Comparison of ENCODE assay signal across 14 cellular contexts in genomic region chr20:35433337-35433736, GRCh38. TPM values are rescaled to one million over a fixed set of nuclear protein-coding genes. Genes with fewer than 3 reads are reported as not detected.
DNase-seq lines count a peak whose midpoint lies in the region; ATAC-seq and TF ChIP-seq lines count a peak whose summit lies in the region.
"Had no signal": no experiment of that assay in that cellular context is flagged by ENCODE, and none has a peak within 500 bp of the region (broad histone marks: within the 10 kb centered on the region; RNA-seq: fewer than 3 reads in every experiment).

No MANE protein-coding gene starts in this region.

- H3K27ac ChIP-seq in IMR-90 (ENCODE audit: insufficient read depth, low read length) (no peak overlapping the region), neural progenitor cell (no peak overlapping the region), esophagus squamous epithelium (no peak overlapping the region)

- POLR2A ChIA-PET in IMR-90 (lab: Charles Lee; ENCODE audit: unreplicated experiment) = no interaction called here
- POLR2A ChIA-PET in WTC11 (lab: Charles Lee) = no interaction called here

- no peak overlapping the region for H4K8ac ChIP-seq in IMR-90 (ENCODE audit: low read depth in 2 of 2, low read length in 2 of 2)

- no peaks in the 10 kb centered on the region for H3K79me2 ChIP-seq in neural progenitor cell (ENCODE audit: low read depth)

- no peak overlapping the region for H3K56ac ChIP-seq in IMR-90 (ENCODE audit: extremely low read depth, insufficient read depth, low read length)

- no peak overlapping the region for H2BK120ac ChIP-seq in IMR-90 (ENCODE audit: low read depth, low read length)

- H3F3A ChIP-seq in neural progenitor cell (ENCODE audit: low read depth) = peaks cover 6% of the 10 kb centered on the region

- H3K14ac ChIP-seq in IMR-90 (replicated peaks; ENCODE audit: low read depth, low read length) = no peak overlapping the region

- no peak overlapping the region for H3K23ac ChIP-seq in IMR-90 (ENCODE audit: low read depth, low read length)

- H3K4me3 Mint-ChIP-seq in WTC11 = no peak overlapping the region
- no peak overlapping the region for H3K4me3 Mint-ChIP-seq in neural progenitor cell
- H3K4me3 Mint-ChIP-seq: HFFc6 had no signal

- DNase-seq in IMR-90 (no peak), WTC11 (ENCODE audit: low spot score) (no peak), neural progenitor cell (ENCODE audit: low spot score) (no peak), esophagus squamous epithelium (lab: John Stamatoyannopoulos, UW) (no peak)
- no peak for DNase-seq in stimulated activated naive CD4-positive, alpha-beta T cell (lab: John Stamatoyannopoulos, UW)
- DNase-seq: ACHN; BE2C; C1 segment of cervical spinal cord; Caco-2; CD4-positive, CD25-positive, alpha-beta regulatory T cell; CD8-positive, alpha-beta memory T cell; HCEC 1CT; HFFc6 had no signal

- no peak overlapping the region for H4K5ac ChIP-seq in IMR-90 (ENCODE audit: low read depth, low read length)

- no peak overlapping the region for H2BK15ac ChIP-seq in IMR-90 (ENCODE audit: low read depth, low read length)

- H3K18ac ChIP-seq in IMR-90 (ENCODE audit: low read depth, low read length) = no peak overlapping the region

- H3K9me3 Mint-ChIP-seq in WTC11 (no peaks in the 10 kb centered on the region), neural progenitor cell (no peaks in the 10 kb centered on the region)
- H3K9me3 Mint-ChIP-seq: CD4-positive, CD25-positive, alpha-beta regulatory T cell; CD8-positive, alpha-beta memory T cell; HFFc6 had no signal

- no peak overlapping the region for H3K4me3 ChIP-seq in IMR-90 (ENCODE audit: insufficient read depth, low read depth, low read length)
- H3K4me3 ChIP-seq in neural progenitor cell = no peak overlapping the region
- H3K4me3 ChIP-seq in esophagus squamous epithelium = no peak overlapping the region

- TF ChIP-seq CTCF in IMR-90 (conservative IDR thresholded peaks at IDR 0.05; ENCODE audit: low read depth, low read length) = no peak
- TF ChIP-seq CTCF in WTC11 (IDR thresholded peaks at IDR 0.05) = no peak
- no peak for TF ChIP-seq CTCF in neural progenitor cell (IDR thresholded peaks at IDR 0.05)
- no peak for TF ChIP-seq CTCF in esophagus squamous epithelium (IDR thresholded peaks at IDR 0.05)

- no peaks in the 10 kb centered on the region; the same call in 1 of the 2 replicates for H3K27me3 Mint-ChIP-seq in WTC11 (ENCODE audit: low read depth)
- peaks cover 4% of the 10 kb centered on the region for H3K27me3 Mint-ChIP-seq in neural progenitor cell (ENCODE audit: insufficient read depth, low read depth)
- H3K27me3 Mint-ChIP-seq: CD8-positive, alpha-beta memory T cell had no signal

- H3K36me3 Mint-ChIP-seq in WTC11 (no peaks in the 10 kb centered on the region), neural progenitor cell (no peaks in the 10 kb centered on the region)
- H3K36me3 Mint-ChIP-seq: CD4-positive, CD25-positive, alpha-beta regulatory T cell; CD8-positive, alpha-beta memory T cell had no signal

- BruUV-seq in IMR-90 (replicated peaks; lab: Mats Ljungman, UMichigan) = no TSS peak

- intact Hi-C loops in IMR-90 (cut with micrococcal nuclease) = loop anchor here (10.0 kb wide), 3 partner anchors 79 to 599 kb away; partner anchors contain the start of gene MMP24OS
- intact Hi-C loops in esophagus squamous epithelium (cut with DNase I) = no loop called here

- no peak overlapping the region for H2AK5ac ChIP-seq in IMR-90 (ENCODE audit: low read depth, low read length)

- WGBS in IMR-90 (ENCODE audit: extremely low coverage in 2 of 2, insufficient read length in 1 of 2), 2 experiments = no CpG with 5 or more reads among the region's 2 CpGs
- 82 to 100% methylated on average over 1 to 2 of the region's 2 CpGs for WGBS in esophagus squamous epithelium, 2 donors

- H3K4me1 ChIP-seq in IMR-90 (ENCODE audit: control insufficient read depth, insufficient read depth, low read length) (peaks cover 7% of the 10 kb centered on the region), neural progenitor cell (peaks cover 48% of the 10 kb centered on the region), esophagus squamous epithelium (peaks cover 0 to 9% (median 6%) of the 10 kb centered on the region in 3 donors)
- H3K4me1 ChIP-seq: BE2C, Caco-2 had no signal

- H2AK9ac ChIP-seq in IMR-90 (replicated peaks; ENCODE audit: low read depth, low read length, poor library complexity) = peak overlapping the region; percentile 71

- no peak overlapping the region for H2BK5ac ChIP-seq in IMR-90 (ENCODE audit: low read depth, low read length, poor library complexity, severe bottlenecking)

- no peak for TF ChIP-seq POLR2A in IMR-90 (IDR thresholded peaks at IDR 0.05; ENCODE audit: low read depth, low read length)
- no peak for TF ChIP-seq POLR2A in esophagus squamous epithelium (IDR thresholded peaks at IDR 0.05)

- no peaks in the 10 kb centered on the region for H3K9me3 ChIP-seq in IMR-90 (ENCODE audit: control insufficient read depth, insufficient read depth, low read length)
- H3K9me3 ChIP-seq in neural progenitor cell (ENCODE audit: low read depth) = no peaks in the 10 kb centered on the region
- no peaks in the 10 kb centered on the region for H3K9me3 ChIP-seq in esophagus squamous epithelium
- H3K9me3 ChIP-seq: BE2C, Caco-2 had no signal

- TF ChIP-seq RAD21 in IMR-90 (IDR thresholded peaks at IDR 0.05; ENCODE audit: low read length) = no peak

- H3K9me1 ChIP-seq in IMR-90 (ENCODE audit: insufficient read depth, low read length) = peaks cover 10% of the 10 kb centered on the region; the same call in 1 of the 2 replicates

- CTCF ChIA-PET in IMR-90 (lab: Yijun Ruan, JAX) = no interaction called here
- CTCF ChIA-PET in WTC11 (lab: Charles Lee) = interaction anchor here (1.1 to 3.2 kb wide), 4 partner anchors 9 to 104 kb away, joined by 3 to 33 read pairs (median 13); partner anchors contain the start of gene CEP250

- H3K27ac Mint-ChIP-seq in WTC11 = no peak overlapping the region
- H3K27ac Mint-ChIP-seq in neural progenitor cell = peak overlapping the region; percentile 87
- H3K27ac Mint-ChIP-seq: HFFc6 had no signal

- H3K4me2 ChIP-seq in IMR-90 (ENCODE audit: low read depth, low read length) (no peak overlapping the region), neural progenitor cell (peak overlapping the region; percentile 22)

- H3K27me3 ChIP-seq in IMR-90 (ENCODE audit: control insufficient read depth, insufficient read depth, low read length) (no peaks in the 10 kb centered on the region), neural progenitor cell (no peaks in the 10 kb centered on the region), esophagus squamous epithelium (no peaks in the 10 kb centered on the region)
- H3K27me3 ChIP-seq: BE2C had no signal

- H3K79me1 ChIP-seq in IMR-90 (ENCODE audit: low read depth in 1 of 2, low read length in 2 of 2) = peaks cover 0 to 10% of the 10 kb centered on the region in 2 experiments; a peak in 2 of 4 replicates

- ATAC-seq in IMR-90 (ENCODE audit: low read depth) (no peak), WTC11 (no peak), HG02610 (IDR thresholded peaks at IDR 0.05; ENCODE audit: unreplicated experiment) (no peak)

- H3K9ac ChIP-seq in IMR-90 (ENCODE audit: low read depth, low read length) (no peak overlapping the region), neural progenitor cell (no peak overlapping the region)

- H3K36me3 ChIP-seq in IMR-90 (ENCODE audit: control insufficient read depth, insufficient read depth, low read length) (peaks cover 2% of the 10 kb centered on the region; the same call in 1 of the 2 replicates), neural progenitor cell (no peaks in the 10 kb centered on the region), esophagus squamous epithelium (no peaks in the 10 kb centered on the region)
- H3K36me3 ChIP-seq: BE2C had no signal

- no peak overlapping the region for H2BK20ac ChIP-seq in IMR-90 (ENCODE audit: low read depth, low read length)

- peak overlapping the region; percentile 13; the same call in 1 of the 2 replicates for H3K4ac ChIP-seq in IMR-90 (ENCODE audit: low read depth, low read length)

- no peak overlapping the region for H4K91ac ChIP-seq in IMR-90 (ENCODE audit: insufficient read depth, low read depth, low read length)

- dilution Hi-C loops in IMR-90 (cut with HindIII; ENCODE audit: low sequenced_read_pairs, unreplicated experiment) = no loop called here

- H2AFZ ChIP-seq in IMR-90 (replicated peaks; ENCODE audit: low read length, poor library complexity) = no peak overlapping the region
- H2AFZ ChIP-seq in neural progenitor cell (replicated peaks) = peak overlapping the region; percentile 93

- H4K20me1 ChIP-seq in IMR-90 (ENCODE audit: insufficient read depth, low read length) (no peaks in the 10 kb centered on the region), neural progenitor cell (ENCODE audit: low read depth) (no peaks in the 10 kb centered on the region)

- in situ Hi-C loops in IMR-90 (cut with MboI; ENCODE audit: low sequenced_read_pairs) = loop anchor here (25.0 kb wide), 2 partner anchors 296 to 596 kb away; partner anchors contain the start of genes EDEM2 and NCOA6

- H3K4me1 Mint-ChIP-seq in WTC11 = peaks cover 36% of the 10 kb centered on the region
- peaks cover 27% of the 10 kb centered on the region for H3K4me1 Mint-ChIP-seq in neural progenitor cell

TF ChIP-seq in IMR-90, 13 proteins besides CTCF, POLR2A, EP300 and RAD21 (continues in another document):
- no peak for TF ChIP-seq BHLHE40 (IDR thresholded peaks at IDR 0.05; ENCODE audit: low read depth, low read length)

RNA-seq across cellular contexts. Expression of gene GDF5, which starts 4.7 kb away (rescaled TPM):
- total RNA-seq in IMR-90 (2012; rRNA removed) = 27.5 and 32.6 TPM in 2 replicates
- 24.6 and 28.2 TPM in 2 replicates for polyA plus RNA-seq in IMR-90 (2012; rRNA removed)
- 22.5 and 55.7 TPM in 2 replicates for polyA plus RNA-seq in IMR-90 (2012; cell fraction: cytosol; rRNA removed)
- 11.2 and 17.2 TPM in 2 replicates for polyA plus RNA-seq in IMR-90 (2012; cell fraction: nucleus; rRNA removed; ENCODE audit: low replicate concordance)
- total RNA-seq in WTC11 (2021) = 0.07 TPM in 1 of 3 replicates, not detected in the others
- total RNA-seq in neural progenitor cell (ENCODE audit: low replicate concordance) = 0.28 and 0.43 TPM in 2 replicates
- under 1 TPM in 1 of 4 donors, not detected in 3; 0.38 TPM for total RNA-seq in esophagus squamous epithelium
- total RNA-seq: Caco-2; CD4-positive, CD25-positive, alpha-beta regulatory T cell; CD8-positive, alpha-beta memory T cell had no signal
- polyA plus RNA-seq: CD4-positive, CD25-positive, alpha-beta regulatory T cell; CD8-positive, alpha-beta memory T cell had no signal

RNA-seq across cellular contexts. Expression of gene UQCC1, which starts 21.6 kb away (rescaled TPM):
- total RNA-seq in IMR-90 (2012; rRNA removed) (28.7 and 30.8 TPM in 2 replicates), WTC11 (2021) (73.5 to 76.8 TPM (median 75.9 TPM) in 3 replicates), neural progenitor cell (ENCODE audit: low replicate concordance) (49.4 and 51.6 TPM in 2 replicates), esophagus squamous epithelium (10 to 100 TPM; 13.2 to 28.2 (median 23.0) TPM)
- 35.6 and 36.4 TPM in 2 replicates for polyA plus RNA-seq in IMR-90 (2012; rRNA removed)
- polyA plus RNA-seq in IMR-90 (2012; cell fraction: cytosol; rRNA removed) = 20.8 and 26.6 TPM in 2 replicates
- polyA plus RNA-seq in IMR-90 (2012; cell fraction: nucleus; rRNA removed; ENCODE audit: low replicate concordance) = 45.7 and 102 TPM in 2 replicates

RNA-seq across cellular contexts. Expression of gene CEP250, which starts 22.1 kb away (rescaled TPM):
- total RNA-seq in IMR-90 (2012; rRNA removed) (35.1 and 38.3 TPM in 2 replicates), WTC11 (2021) (63.1 to 66.9 TPM (median 65.8 TPM) in 3 replicates), neural progenitor cell (ENCODE audit: low replicate concordance) (33.0 and 55.4 TPM in 2 replicates), esophagus squamous epithelium (10 to 100 TPM; 10.6 to 22.7 (median 16.6) TPM)
- polyA plus RNA-seq in IMR-90 (2012; rRNA removed) = 22.7 and 23.9 TPM in 2 replicates
- 8.2 and 10.3 TPM in 2 replicates for polyA plus RNA-seq in IMR-90 (2012; cell fraction: cytosol; rRNA removed)
- polyA plus RNA-seq in IMR-90 (2012; cell fraction: nucleus; rRNA removed; ENCODE audit: low replicate concordance) = 24.6 and 37.5 TPM in 2 replicates

Comparison
In these comparisons a context has a peak if more than half of its experiments do, and no peak if none do; other contexts are left out.
1. RNA of gene GDF5, which starts 4.7 kb away (total RNA-seq): 27.5 to 32.6 TPM in IMR-90; 0.28 to 0.43 TPM in neural progenitor cell, 0.07 TPM in WTC11 and 0.38 TPM in esophagus squamous epithelium; every median in the first group is over 10 times any median in the second.